In genomic region chr4:123090886-123091285, GRCh38 we compare ENCODE assay signal across 25 cellular contexts.
"Had no signal": no experiment of that assay in that cellular context is flagged by ENCODE, and none has a peak within 500 bp of the region (broad histone marks: within the 10 kb centered on the region; RNA-seq: fewer than 3 reads in every experiment).

No MANE protein-coding gene starts in this region.

- H3K4me3 ChIP-seq: colonic mucosa, esophagus muscularis mucosa, gastrocnemius medialis, heart right ventricle, left lung, lower lobe of right lung, mucosa of descending colon had no signal

- H3K27me3 ChIP-seq: colonic mucosa, esophagus muscularis mucosa, foreskin keratinocyte, gastrocnemius medialis, heart right ventricle, left lung had no signal

- H3K4me1 Mint-ChIP-seq: endodermal cell, mesothelial cell of epicardium had no signal

- DNase-seq: colonic mucosa; cortex of kidney; effector CD8-positive, alpha-beta T cell; effector memory CD8-positive, alpha-beta T cell; endodermal cell; foreskin keratinocyte; gastrocnemius medialis; glutamatergic neuron; head of caudate nucleus; heart right ventricle; hippocampal formation; left cardiac atrium; left lung; left ventricle myocardium superior; lower lobe of right lung; mesenchymal stem cell; mucosa of descending colon; naive B cell; naive thymus-derived CD8-positive, alpha-beta T cell had no signal

- H3K27me3 Mint-ChIP-seq: dendritic cell treated with granulocyte-macrophage colony-stimulating factor and Interleukin-4, amounts not matched to agents 40 ng/mL and 50 ng/mL, for 4 days; effector memory CD8-positive, alpha-beta T cell; naive B cell; naive thymus-derived CD8-positive, alpha-beta T cell had no signal

- ATAC-seq: effector memory CD8-positive, alpha-beta T cell; foreskin keratinocyte; gastrocnemius medialis; heart right ventricle; left cardiac atrium; left lung; left ventricle myocardium superior; lower lobe of right lung; mucosa of descending colon; naive thymus-derived CD8-positive, alpha-beta T cell had no signal

- H3K27ac ChIP-seq: colonic mucosa, epithelial cell of prostate, esophagus muscularis mucosa, foreskin keratinocyte, gastrocnemius medialis, heart right ventricle, left lung, lower lobe of right lung had no signal

- H3K9me3 Mint-ChIP-seq: effector memory CD8-positive, alpha-beta T cell; endodermal cell had no signal

- H3K9me3 ChIP-seq: colonic mucosa, esophagus muscularis mucosa, gastrocnemius medialis, left lung, lower lobe of right lung had no signal

- H3K4me1 ChIP-seq: colonic mucosa, esophagus muscularis mucosa, foreskin keratinocyte, gastrocnemius medialis, heart right ventricle, left lung, lower lobe of right lung had no signal

- H3K36me3 ChIP-seq: colonic mucosa had no signal

- FAIRE-seq: islet of Langerhans, keratinocyte had no signal

- H3K4me3 Mint-ChIP-seq: dendritic cell treated with granulocyte-macrophage colony-stimulating factor and Interleukin-4, amounts not matched to agents 40 ng/mL and 50 ng/mL, for 4 days; effector memory CD8-positive, alpha-beta T cell; endodermal cell; mesothelial cell of epicardium; naive B cell; naive thymus-derived CD8-positive, alpha-beta T cell had no signal

- H3K27ac Mint-ChIP-seq: dendritic cell treated with granulocyte-macrophage colony-stimulating factor and Interleukin-4, amounts not matched to agents 40 ng/mL and 50 ng/mL, for 4 days; endodermal cell; mesothelial cell of epicardium; naive B cell; naive thymus-derived CD8-positive, alpha-beta T cell had no signal
